Comparison of ENCODE assay signal across 1 cellular context in genomic region chr10:28628184-28628893, GRCh38.
TF ChIP-seq lines count a peak whose summit lies in the region.

No MANE protein-coding gene starts in this region.

TF ChIP-seq in HepG2, 621 proteins besides CTCF, POLR2A, EP300 and RAD21 (continued from another document and continues in another):
- no peak for TF ChIP-seq LRRFIP1 (CRISPR knock-in tag; conservative IDR thresholded peaks at IDR 0.05)
- no peak for TF ChIP-seq ZNF225 (CRISPR knock-in tag; IDR thresholded peaks at IDR 0.05)
- no peak for TF ChIP-seq ZNF83 (CRISPR knock-in tag; IDR thresholded peaks at IDR 0.05; ENCODE audit: borderline replicate concordance)
- no peak for TF ChIP-seq U2AF1 (optimal IDR thresholded peaks at IDR 0.05; ENCODE audit: low read depth, low read length)
- TF ChIP-seq SPEN (CRISPR knock-in tag; IDR thresholded peaks at IDR 0.05; ENCODE audit: low read depth) = no peak
- TF ChIP-seq ZNF382 (CRISPR knock-in tag; IDR thresholded peaks at IDR 0.05; ENCODE audit: borderline replicate concordance) = no peak
- no peak for TF ChIP-seq FOXO1 (CRISPR knock-in tag; IDR thresholded peaks at IDR 0.05)
- no peak for TF ChIP-seq SCMH1 (CRISPR knock-in tag; IDR thresholded peaks at IDR 0.05; ENCODE audit: borderline replicate concordance)
- no peak for TF ChIP-seq AKAP8 (CRISPR knock-in tag; IDR thresholded peaks at IDR 0.05)
- no peak for TF ChIP-seq TIGD3 (CRISPR knock-in tag; IDR thresholded peaks at IDR 0.05; ENCODE audit: borderline replicate concordance)
- TF ChIP-seq CREB1 (IDR thresholded peaks at IDR 0.05) = peak; percentile 37; the same call in 1 of the 2 replicates
- TF ChIP-seq CREB1 (CRISPR knock-in tag; IDR thresholded peaks at IDR 0.05) = no peak
- no peak for TF ChIP-seq SNAPC5 (CRISPR knock-in tag; IDR thresholded peaks at IDR 0.05; ENCODE audit: borderline replicate concordance)
- TF ChIP-seq THAP11 (CRISPR knock-in tag; IDR thresholded peaks at IDR 0.05) = no peak
- no peak for TF ChIP-seq FLYWCH1 (CRISPR knock-in tag; IDR thresholded peaks at IDR 0.05)
- no peak for TF ChIP-seq ZMYM2 (CRISPR knock-in tag; IDR thresholded peaks at IDR 0.05)
- no peak for TF ChIP-seq ARID3A (IDR thresholded peaks at IDR 0.05; ENCODE audit: low read depth, low read length)
- TF ChIP-seq ZNF496 (CRISPR knock-in tag; IDR thresholded peaks at IDR 0.05; ENCODE audit: insufficient replicate concordance) = no peak
- 0 out of 2 replicates have a peak, but pooled peaks have one; percentile 36 for TF ChIP-seq ZNF329 (CRISPR knock-in tag; IDR thresholded peaks at IDR 0.05; ENCODE audit: low read depth)
- peak; percentile 95 for TF ChIP-seq STAG1 (CRISPR knock-in tag; IDR thresholded peaks at IDR 0.05)
- peak in 1 of 2 experiments; percentile 43; a peak in 1 of 4 replicates for TF ChIP-seq HMGXB4 (CRISPR knock-in tag; IDR thresholded peaks at IDR 0.05; ENCODE audit: borderline replicate concordance in 1 of 2, low read depth in 1 of 2)
- TF ChIP-seq ZMAT3 (CRISPR knock-in tag; conservative IDR thresholded peaks at IDR 0.05) = no peak
- no peak for TF ChIP-seq ZNF619 (CRISPR knock-in tag; IDR thresholded peaks at IDR 0.05)
- no peak for TF ChIP-seq ZNF235 (CRISPR knock-in tag; IDR thresholded peaks at IDR 0.05; ENCODE audit: borderline replicate concordance)
- no peak for TF ChIP-seq AHR (CRISPR knock-in tag; IDR thresholded peaks at IDR 0.05)
- TF ChIP-seq ZBTB33 (CRISPR knock-in tag; IDR thresholded peaks at IDR 0.05) = no peak
- TF ChIP-seq ZNF766 (CRISPR knock-in tag; IDR thresholded peaks at IDR 0.05; ENCODE audit: borderline replicate concordance) = no peak
- TF ChIP-seq ZBTB46 (CRISPR knock-in tag; IDR thresholded peaks at IDR 0.05; ENCODE audit: borderline replicate concordance) = no peak
- no peak for TF ChIP-seq MAFF (IDR thresholded peaks at IDR 0.05; ENCODE audit: low read depth, low read length)
- no peak for TF ChIP-seq MAX (IDR thresholded peaks at IDR 0.05)
- no peak for TF ChIP-seq HCFC1 (IDR thresholded peaks at IDR 0.05; ENCODE audit: low read depth, low read length)
- TF ChIP-seq PAWR (CRISPR knock-in tag; IDR thresholded peaks at IDR 0.05; ENCODE audit: borderline replicate concordance) = no peak
- TF ChIP-seq ETV6 (CRISPR knock-in tag; conservative IDR thresholded peaks at IDR 0.05) = no peak
- no peak for TF ChIP-seq ZNF672 (CRISPR knock-in tag; IDR thresholded peaks at IDR 0.05)
- TF ChIP-seq RFXANK (CRISPR knock-in tag; IDR thresholded peaks at IDR 0.05) = no peak
- TF ChIP-seq ZNF841 (CRISPR knock-in tag; IDR thresholded peaks at IDR 0.05; ENCODE audit: borderline replicate concordance) = no peak
- TF ChIP-seq ZNF343 (CRISPR knock-in tag; IDR thresholded peaks at IDR 0.05) = no peak
- TF ChIP-seq REPIN1 (CRISPR knock-in tag; IDR thresholded peaks at IDR 0.05; ENCODE audit: borderline replicate concordance, low read depth) = peak; percentile 32; the same call in 1 of the 2 replicates
- no peak for TF ChIP-seq HNRNPL (IDR thresholded peaks at IDR 0.05; ENCODE audit: low read depth, low read length)
- TF ChIP-seq KDM2A (CRISPR knock-in tag; IDR thresholded peaks at IDR 0.05; ENCODE audit: borderline replicate concordance, low read depth) = peak; percentile 42; the same call in 1 of the 2 replicates
- TF ChIP-seq CHD4 (IDR thresholded peaks at IDR 0.05; ENCODE audit: borderline replicate concordance, low read length) = no peak
- no peak for TF ChIP-seq CBFB (CRISPR knock-in tag; IDR thresholded peaks at IDR 0.05)
- no peak for TF ChIP-seq ZNF614 (CRISPR knock-in tag; IDR thresholded peaks at IDR 0.05; ENCODE audit: borderline replicate concordance)
- TF ChIP-seq ZNF296 (CRISPR knock-in tag; conservative IDR thresholded peaks at IDR 0.05) = no peak
- TF ChIP-seq ZNF337 (CRISPR knock-in tag; IDR thresholded peaks at IDR 0.05; ENCODE audit: borderline replicate concordance, low read depth) = no peak
- TF ChIP-seq ZNF280B (CRISPR knock-in tag; IDR thresholded peaks at IDR 0.05; ENCODE audit: borderline replicate concordance) = no peak
- no peak for TF ChIP-seq MYC (CRISPR knock-in tag; IDR thresholded peaks at IDR 0.05; ENCODE audit: borderline replicate concordance)
- TF ChIP-seq ATF1 (CRISPR knock-in tag; IDR thresholded peaks at IDR 0.05) = no peak
- TF ChIP-seq ZNF281 (CRISPR knock-in tag; IDR thresholded peaks at IDR 0.05; ENCODE audit: borderline replicate concordance) = no peak
